In the genomic region with DNA sequence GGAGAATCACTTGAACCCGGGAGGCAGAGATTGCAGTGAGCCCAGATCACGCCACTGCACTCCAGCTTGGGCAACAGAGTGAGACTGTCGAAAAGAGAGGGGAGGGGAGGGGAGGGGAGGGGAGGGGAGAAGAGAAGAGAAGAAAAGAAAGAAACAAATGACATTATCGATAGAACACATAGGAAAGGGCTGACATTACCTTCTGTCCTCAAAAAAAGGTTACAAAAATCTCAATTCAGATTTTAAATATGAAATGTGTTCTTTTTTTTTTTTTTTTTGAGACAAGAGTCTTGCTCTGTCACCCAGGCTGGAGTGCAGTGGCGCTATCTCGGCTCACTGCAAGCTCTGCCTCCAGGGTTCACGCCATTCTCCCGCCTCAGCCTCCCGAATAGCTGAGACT, we compare ENCODE assay signal across 4 cellular contexts. TPM values are rescaled to one million over a fixed set of nuclear protein-coding genes. Genes with fewer than 3 reads are reported as not detected.
"Had no signal": no experiment of that assay in that cellular context is flagged by ENCODE, and none has a peak within 500 bp of the region (broad histone marks: within the 10 kb centered on the region; RNA-seq: fewer than 3 reads in every experiment).

No MANE protein-coding gene starts in this region.

RNA-seq across cellular contexts. Expression of a gene that starts 25.3 kb away (rescaled TPM):
- total RNA-seq: H4, H7, HT1080, IMR-90 had no signal
- polyA plus RNA-seq: IMR-90 had no signal
